ENCODE assay signal across 19 cellular contexts in genomic region chr3:2838533-2839157, GRCh38.
"Had no signal": no experiment of that assay in that cellular context is flagged by ENCODE, and none has a peak within 500 bp of the region (broad histone marks: within the 10 kb centered on the region; RNA-seq: fewer than 3 reads in every experiment).

No MANE protein-coding gene starts in this region.

- H3K27me3 Mint-ChIP-seq: activated CD4-positive, alpha-beta memory T cell treated with anti-CD3 and anti-CD28 coated beads, Interleukin-2, amount 10 ng/mL, durations not matched to agents 7 days and 5 days; activated CD8-positive, alpha-beta memory T cell treated with anti-CD3 and anti-CD28 coated beads, Interleukin-2, amount 10 ng/mL, durations not matched to agents 7 days and 5 days; activated naive CD8-positive, alpha-beta T cell treated with anti-CD3 and anti-CD28 coated beads for 36 hours had no signal

- H3K4me1 Mint-ChIP-seq: activated CD4-positive, alpha-beta memory T cell treated with anti-CD3 and anti-CD28 coated beads, Interleukin-2, amount 10 ng/mL, durations not matched to agents 7 days and 5 days; activated CD8-positive, alpha-beta memory T cell treated with anti-CD3 and anti-CD28 coated beads, Interleukin-2, amount 10 ng/mL, durations not matched to agents 7 days and 5 days; activated naive CD8-positive, alpha-beta T cell treated with anti-CD3 and anti-CD28 coated beads for 36 hours; stimulated activated memory B cell treated with anti-CD40 and anti-IgM and Interleukin-4, amounts not matched to agents 10 μg/mL and 1 μg/mL and 100 μg/mL, for 72 hours had no signal

- H3K27ac Mint-ChIP-seq: activated CD4-positive, alpha-beta memory T cell treated with anti-CD3 and anti-CD28 coated beads, Interleukin-2, amount 10 ng/mL, durations not matched to agents 7 days and 5 days; activated CD8-positive, alpha-beta memory T cell treated with anti-CD3 and anti-CD28 coated beads, Interleukin-2, amount 10 ng/mL, durations not matched to agents 7 days and 5 days; activated naive CD8-positive, alpha-beta T cell treated with anti-CD3 and anti-CD28 coated beads for 36 hours; stimulated activated memory B cell treated with anti-CD40 and anti-IgM and Interleukin-4, amounts not matched to agents 10 μg/mL and 1 μg/mL and 100 μg/mL, for 72 hours had no signal

- H3K4me3 Mint-ChIP-seq: activated CD4-positive, alpha-beta memory T cell treated with anti-CD3 and anti-CD28 coated beads, Interleukin-2, amount 10 ng/mL, durations not matched to agents 7 days and 5 days; activated CD8-positive, alpha-beta memory T cell treated with anti-CD3 and anti-CD28 coated beads, Interleukin-2, amount 10 ng/mL, durations not matched to agents 7 days and 5 days; activated naive CD8-positive, alpha-beta T cell treated with anti-CD3 and anti-CD28 coated beads for 36 hours; stimulated activated memory B cell treated with anti-CD40 and anti-IgM and Interleukin-4, amounts not matched to agents 10 μg/mL and 1 μg/mL and 100 μg/mL, for 72 hours had no signal

- H3K36me3 ChIP-seq: right lobe of liver, thoracic aorta, upper lobe of left lung had no signal

- H3K9me3 ChIP-seq: psoas muscle, right lobe of liver, thoracic aorta, upper lobe of left lung had no signal

- H3K9me3 Mint-ChIP-seq: activated CD4-positive, alpha-beta memory T cell treated with anti-CD3 and anti-CD28 coated beads, Interleukin-2, amount 10 ng/mL, durations not matched to agents 7 days and 5 days; activated naive CD8-positive, alpha-beta T cell treated with anti-CD3 and anti-CD28 coated beads for 36 hours; stimulated activated memory B cell treated with anti-CD40 and anti-IgM and Interleukin-4, amounts not matched to agents 10 μg/mL and 1 μg/mL and 100 μg/mL, for 72 hours had no signal

- H3K4me1 ChIP-seq: psoas muscle, right lobe of liver, upper lobe of left lung had no signal

- H3K4me3 ChIP-seq: hepatocyte, psoas muscle, right lobe of liver, thoracic aorta, upper lobe of left lung had no signal

- H3K27me3 ChIP-seq: hepatocyte, right lobe of liver, upper lobe of left lung had no signal

- DNase-seq: activated CD4-positive, alpha-beta memory T cell treated with anti-CD3 and anti-CD28 coated beads, Interleukin-2, amount 10 ng/mL, durations not matched to agents 7 days and 5 days; activated CD4-positive, alpha-beta T cell treated with anti-CD3 and anti-CD28 coated beads for 48 hours; activated CD4-positive, CD25-positive, alpha-beta regulatory T cell; activated CD8-positive, alpha-beta memory T cell treated with anti-CD3 and anti-CD28 coated beads, Interleukin-2, amount 10 ng/mL, durations not matched to agents 7 days and 5 days; activated naive CD8-positive, alpha-beta T cell treated with anti-CD3 and anti-CD28 coated beads for 36 hours; amniotic stem cell; dermis blood vessel endothelial cell; effector memory CD4-positive, alpha-beta T cell; foreskin fibroblast; left colon; mammary epithelial cell; psoas muscle; right lobe of liver; small intestine; stimulated activated CD4-positive, alpha-beta T cell treated with anti-CD3 and anti-CD28 coated beads, Interleukin-4, amount 100 ng/mL, for 4 hours; upper lobe of left lung had no signal

- H3K36me3 Mint-ChIP-seq: activated CD8-positive, alpha-beta memory T cell treated with anti-CD3 and anti-CD28 coated beads, Interleukin-2, amount 10 ng/mL, durations not matched to agents 7 days and 5 days; activated naive CD8-positive, alpha-beta T cell treated with anti-CD3 and anti-CD28 coated beads for 36 hours; stimulated activated memory B cell treated with anti-CD40 and anti-IgM and Interleukin-4, amounts not matched to agents 10 μg/mL and 1 μg/mL and 100 μg/mL, for 72 hours had no signal
